Comparison of ENCODE assay signal across 12 cellular contexts in genomic region chr13:106151056-106151699, GRCh38.
DNase-seq lines count a peak whose midpoint lies in the region; ATAC-seq, FAIRE-seq and TF ChIP-seq lines count a peak whose summit lies in the region.
"Had no signal": no experiment of that assay in that cellular context is flagged by ENCODE, and none has a peak within 500 bp of the region (broad histone marks: within the 10 kb centered on the region; RNA-seq: fewer than 3 reads in every experiment).

No MANE protein-coding gene starts in this region.

- CTCF ChIA-PET in AG04450 (lab: Charles Lee) = no interaction called here
- CTCF ChIA-PET in IMR-90 (lab: Yijun Ruan, JAX) = interaction anchor here (0.6 kb wide), 1 partner anchor 22 kb away, joined by 3 read pairs; no protein-coding TSS in a partner anchor

- H3K4me1 ChIP-seq in IMR-90 (ENCODE audit: control insufficient read depth, insufficient read depth, low read length) (peaks cover 10% of the 10 kb centered on the region), mesendoderm (ENCODE audit: control insufficient read depth, low read depth, low read length) (peaks cover 2% of the 10 kb centered on the region), kidney (ENCODE audit: control insufficient read depth in 1 of 2, insufficient read depth in 1 of 2, low read depth in 1 of 2, low read length in 2 of 2) (no peaks in the 10 kb centered on the region)

- peak overlapping the region; percentile 64 for H2AK5ac ChIP-seq in IMR-90 (ENCODE audit: low read depth, low read length)
- H2AK5ac ChIP-seq in mesendoderm (ENCODE audit: low read length) = no peak overlapping the region

- FAIRE-seq in kidney (lab: Jason Lieb, UNC) = no peak

- H3K27me3 Mint-ChIP-seq in chondrocyte (ENCODE audit: low read depth) = no peaks in the 10 kb centered on the region

- intact Hi-C loops in IMR-90 (cut with micrococcal nuclease) (loop anchor here (10.0 kb wide), 1 partner anchor 816 kb away; no protein-coding TSS in a partner anchor), kidney (cut with DNase I) (no loop called here), dorsolateral prefrontal cortex (cut with DNase I) (no loop called here)

- no peaks in the 10 kb centered on the region for H3K9me3 Mint-ChIP-seq in chondrocyte (ENCODE audit: low read depth)

- BruUV-seq in IMR-90 (replicated peaks; lab: Mats Ljungman, UMichigan) = no TSS peak

- peak; percentile 81 for ATAC-seq in IMR-90 (ENCODE audit: low read depth)
- ATAC-seq in HG02763 (IDR thresholded peaks at IDR 0.05; ENCODE audit: unreplicated experiment) = no peak

- peak overlapping the region; percentile 42 to 92 for H4K8ac ChIP-seq in IMR-90 (ENCODE audit: low read depth in 2 of 2, low read length in 2 of 2)
- H4K8ac ChIP-seq in mesendoderm (ENCODE audit: low read depth, low read length) = no peak overlapping the region

- TF ChIP-seq RAD21 in IMR-90 (IDR thresholded peaks at IDR 0.05; ENCODE audit: low read length) = no peak

- H3K27ac ChIP-seq in AG04450 (ENCODE audit: low read depth, low read length) = peak overlapping the region; percentile 69
- peak overlapping the region; percentile 55 for H3K27ac ChIP-seq in IMR-90 (ENCODE audit: insufficient read depth, low read length)
- no peak overlapping the region for H3K27ac ChIP-seq in mesendoderm (ENCODE audit: low read depth, low read length)
- no peak overlapping the region for H3K27ac ChIP-seq in kidney (ENCODE audit: low read depth in 2 of 2, low read length in 2 of 2)
- no peak overlapping the region for H3K27ac ChIP-seq in dorsolateral prefrontal cortex
- H3K27ac ChIP-seq: C4-2B had no signal

- peak overlapping the region; percentile 94 for H2BK20ac ChIP-seq in IMR-90 (ENCODE audit: low read depth, low read length)

- H3K9ac ChIP-seq in IMR-90 (ENCODE audit: low read depth, low read length) (peak overlapping the region; percentile 64; the same call in 1 of the 2 replicates), mesendoderm (ENCODE audit: low read length) (no peak overlapping the region), kidney (ENCODE audit: low read length in 2 of 2) (no peak overlapping the region)

- peak overlapping the region; percentile 89 for H3K4ac ChIP-seq in IMR-90 (ENCODE audit: low read depth, low read length)
- no peak overlapping the region for H3K4ac ChIP-seq in mesendoderm (ENCODE audit: low read depth, low read length)

- peak overlapping the region; percentile 53 for H2AK9ac ChIP-seq in IMR-90 (replicated peaks; ENCODE audit: low read depth, low read length, poor library complexity)

- H3K4me3 Mint-ChIP-seq in chondrocyte (ENCODE audit: unreplicated experiment) = peak overlapping the region; percentile 8

- in situ Hi-C loops in IMR-90 (cut with MboI; ENCODE audit: low sequenced_read_pairs) = no loop called here

- H3K27ac Mint-ChIP-seq in chondrocyte (ENCODE audit: unreplicated experiment) = peak overlapping the region; percentile 96

- no peak for TF ChIP-seq POLR2A in IMR-90 (IDR thresholded peaks at IDR 0.05; ENCODE audit: low read depth, low read length)

- H3K36me3 ChIP-seq in IMR-90 (ENCODE audit: control insufficient read depth, insufficient read depth, low read length) (no peaks in the 10 kb centered on the region), mesendoderm (ENCODE audit: control insufficient read depth, insufficient read depth, low read length) (no peaks in the 10 kb centered on the region), kidney (ENCODE audit: control insufficient read depth in 1 of 2, insufficient read depth in 2 of 2, low read length in 2 of 2) (no peaks in the 10 kb centered on the region)

- POLR2A ChIA-PET in AG04450 (lab: Yijun Ruan, JAX) = interaction anchor here (1.1 kb wide), 1 partner anchor 10 kb away, joined by 3 read pairs; no protein-coding TSS in a partner anchor
- POLR2A ChIA-PET in IMR-90 (lab: Charles Lee; ENCODE audit: unreplicated experiment) = interaction anchor here (1.1 kb wide), 1 partner anchor 10 kb away, joined by 3 read pairs; no protein-coding TSS in a partner anchor

- H3K9me1 ChIP-seq in IMR-90 (ENCODE audit: insufficient read depth, low read length) = 0 out of 2 replicates have a peak, but pooled peaks cover 3% of the 10 kb centered on the region

- H2BK120ac ChIP-seq in IMR-90 (ENCODE audit: low read depth, low read length) (peak overlapping the region; percentile 96), mesendoderm (ENCODE audit: low read depth, low read length) (no peak overlapping the region)

- H3K36me3 Mint-ChIP-seq in chondrocyte (ENCODE audit: low read depth) = no peaks in the 10 kb centered on the region

- H3K4me1 Mint-ChIP-seq in chondrocyte (ENCODE audit: low read depth) = peaks cover 52% of the 10 kb centered on the region

- no peaks in the 10 kb centered on the region for H3K27me3 ChIP-seq in AG04450 (ENCODE audit: control insufficient read depth, insufficient read depth, low read length)
- no peaks in the 10 kb centered on the region for H3K27me3 ChIP-seq in IMR-90 (ENCODE audit: control insufficient read depth, insufficient read depth, low read length)
- no peaks in the 10 kb centered on the region for H3K27me3 ChIP-seq in mesendoderm (ENCODE audit: insufficient read depth, low read length, poor library complexity)
- no peaks in the 10 kb centered on the region for H3K27me3 ChIP-seq in dorsolateral prefrontal cortex

- no peak overlapping the region for H3K4me3 ChIP-seq in AG04450 (ENCODE audit: low read depth, low read length)
- H3K4me3 ChIP-seq in IMR-90 (ENCODE audit: insufficient read depth, low read depth, low read length) = no peak overlapping the region
- no peak overlapping the region for H3K4me3 ChIP-seq in mesendoderm (ENCODE audit: low read length)
- no peak overlapping the region for H3K4me3 ChIP-seq in kidney (ENCODE audit: low read length in 2 of 2)
- H3K4me3 ChIP-seq in dorsolateral prefrontal cortex = no peak overlapping the region

- no peaks in the 10 kb centered on the region for H3K79me1 ChIP-seq in IMR-90 (ENCODE audit: low read depth in 1 of 2, low read length in 2 of 2)
- H3K79me1 ChIP-seq in mesendoderm (ENCODE audit: low read length) = no peaks in the 10 kb centered on the region

- DNase-seq in AG04450 (ENCODE audit: low read depth, low spot score) = peak; percentile 59
- peak; percentile 84 for DNase-seq in IMR-90
- DNase-seq in chondrocyte (ENCODE audit: low spot score) = no peak
- DNase-seq in mesendoderm = peak; percentile 47
- no peak for DNase-seq in kidney
- DNase-seq in DMS153 treated with DMSO at 0.1 percent for 48 hours (lab: John Stamatoyannopoulos, UW; ENCODE audit: unreplicated experiment) = no peak
- DNase-seq in dorsolateral prefrontal cortex = no peak
- DNase-seq: erythroblast, NCI-H1105 treated with DMSO at 0.1 percent for 48 hours, SIG-M5 had no signal

- H3K18ac ChIP-seq in IMR-90 (ENCODE audit: low read depth, low read length) (peak overlapping the region; percentile 80), mesendoderm (ENCODE audit: low read length) (no peak overlapping the region)

- H4K20me1 ChIP-seq in IMR-90 (ENCODE audit: insufficient read depth, low read length) = no peaks in the 10 kb centered on the region

- H3K23ac ChIP-seq in IMR-90 (ENCODE audit: low read depth, low read length) (peak overlapping the region; percentile 77), mesendoderm (ENCODE audit: low read length) (no peak overlapping the region)

- dilution Hi-C loops in IMR-90 (cut with HindIII; ENCODE audit: low sequenced_read_pairs, unreplicated experiment) = no loop called here

- no peak for TF ChIP-seq CTCF in AG04450 (IDR thresholded peaks at IDR 0.05; ENCODE audit: low read depth, low read length)
- TF ChIP-seq CTCF in IMR-90 (conservative IDR thresholded peaks at IDR 0.05; ENCODE audit: low read depth, low read length) = no peak
- no peak for TF ChIP-seq CTCF in chondrocyte (IDR thresholded peaks at IDR 0.05)
- TF ChIP-seq CTCF in kidney (IDR thresholded peaks at IDR 0.05; ENCODE audit: borderline replicate concordance, extremely low read depth, insufficient read depth) = no peak
- no peak for TF ChIP-seq CTCF in dorsolateral prefrontal cortex (IDR thresholded peaks at IDR 0.05 in 54 of 56, conservative IDR thresholded peaks at IDR 0.05 in 2 of 56; ENCODE audit: low read depth in 1 of 56, partially characterized antibody in 56 of 56)

- H2BK15ac ChIP-seq in IMR-90 (ENCODE audit: low read depth, low read length) = peak overlapping the region; percentile 66
- no peak overlapping the region for H2BK15ac ChIP-seq in mesendoderm (replicated peaks; ENCODE audit: low read depth)

- peak overlapping the region; percentile 87 for H3K14ac ChIP-seq in IMR-90 (replicated peaks; ENCODE audit: low read depth, low read length)

- peak overlapping the region; percentile 71 for H3K56ac ChIP-seq in IMR-90 (ENCODE audit: extremely low read depth, insufficient read depth, low read length)
- H3K56ac ChIP-seq in mesendoderm (ENCODE audit: low read length) = no peak overlapping the region

- H3K4me2 ChIP-seq in IMR-90 (ENCODE audit: low read depth, low read length) = peak overlapping the region; percentile 42
- H3K4me2 ChIP-seq in mesendoderm (ENCODE audit: low read length) = no peak overlapping the region

- no CpG with 5 or more reads among the region's 3 CpGs for WGBS in IMR-90 (ENCODE audit: extremely low coverage in 2 of 2, insufficient read length in 1 of 2), 2 experiments
- WGBS in mesendoderm (ENCODE audit: extremely low coverage, insufficient coverage, low lambda C conversion rate) = no CpG with 5 or more reads among the region's 3 CpGs

- peak overlapping the region; percentile 90 for H4K91ac ChIP-seq in IMR-90 (ENCODE audit: insufficient read depth, low read depth, low read length)

- no peaks in the 10 kb centered on the region for H3K9me3 ChIP-seq in AG04450 (ENCODE audit: control insufficient read depth, insufficient read depth, low read length)
- no peaks in the 10 kb centered on the region for H3K9me3 ChIP-seq in IMR-90 (ENCODE audit: control insufficient read depth, insufficient read depth, low read length)
- no peaks in the 10 kb centered on the region for H3K9me3 ChIP-seq in kidney (ENCODE audit: control insufficient read depth in 1 of 2, low read length in 2 of 2)

- H2AFZ ChIP-seq in IMR-90 (replicated peaks; ENCODE audit: low read length, poor library complexity) = peak overlapping the region; percentile 84

- H3K79me2 ChIP-seq in mesendoderm (ENCODE audit: control insufficient read depth, insufficient read depth, low read length) = no peaks in the 10 kb centered on the region

- peak overlapping the region; percentile 79 for H2BK5ac ChIP-seq in IMR-90 (ENCODE audit: low read depth, low read length, poor library complexity, severe bottlenecking)
- H2BK5ac ChIP-seq in mesendoderm (ENCODE audit: low read length) = no peak overlapping the region

- peak overlapping the region; percentile 92 for H4K5ac ChIP-seq in IMR-90 (ENCODE audit: low read depth, low read length)
- H4K5ac ChIP-seq in mesendoderm (ENCODE audit: low read length) = no peak overlapping the region

TF ChIP-seq in IMR-90, 13 proteins besides CTCF, POLR2A, EP300 and RAD21 (continues in another document):
- no peak for TF ChIP-seq BHLHE40 (IDR thresholded peaks at IDR 0.05; ENCODE audit: low read depth, low read length)
- TF ChIP-seq RCOR1 (IDR thresholded peaks at IDR 0.05; ENCODE audit: insufficient replicate concordance, low read length) = peak; percentile 54

Comparison
In these comparisons a context has a peak if more than half of its experiments do, and no peak if none do; other contexts are left out.
1. DNase-seq: peak in AG04450 (single experiment), IMR-90 (single experiment) and mesendoderm (single experiment); none in chondrocyte (single experiment), kidney (single experiment), DMS153 treated with DMSO at 0.1 percent for 48 hours (single experiment) and dorsolateral prefrontal cortex (0 of 10).
2. H3K27ac ChIP-seq: peak in AG04450 (single experiment) and IMR-90 (single experiment); none in mesendoderm (single experiment), kidney (0 of 2) and dorsolateral prefrontal cortex (0 of 59).